In the genomic region with DNA sequence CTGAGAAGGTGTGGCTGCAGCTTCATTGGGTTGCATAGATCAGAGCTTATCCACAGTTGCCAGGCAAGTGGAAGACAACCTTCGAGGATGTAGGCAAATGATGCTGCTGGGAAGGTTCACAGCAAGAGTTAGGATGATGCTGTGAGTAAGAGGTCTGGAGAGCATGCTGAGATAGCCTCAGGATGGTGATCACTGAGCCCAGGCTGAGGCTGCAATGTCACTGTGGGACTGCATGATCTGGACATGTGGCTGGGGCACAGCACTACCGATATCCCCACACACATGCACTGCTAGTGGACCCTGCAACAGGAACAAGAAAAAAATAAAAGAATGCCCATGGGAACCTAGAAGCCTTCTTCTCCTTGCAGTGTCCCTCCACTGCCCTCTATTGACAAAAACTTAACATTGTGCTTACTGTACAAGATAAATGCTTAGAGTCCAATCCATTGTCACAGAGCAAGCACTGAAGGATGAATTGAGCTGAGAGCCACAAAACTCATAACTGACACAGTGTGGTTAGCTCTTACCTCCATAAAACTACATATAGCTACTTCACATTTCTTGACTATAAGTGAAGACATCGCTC, we compare ENCODE assay signal across 1 cellular context.
TF ChIP-seq lines count a peak whose summit lies in the region.

No MANE protein-coding gene starts in this region.

TF ChIP-seq in H1, 55 proteins besides CTCF, POLR2A, EP300 and RAD21:
- TF ChIP-seq TBP (IDR thresholded peaks at IDR 0.05; ENCODE audit: low read depth, low read length) (no peak), CTBP2 (IDR thresholded peaks at IDR 0.05; ENCODE audit: borderline replicate concordance, insufficient read depth, insufficient read length, low read length) (no peak), HDAC2 (IDR thresholded peaks at IDR 0.05; ENCODE audit: borderline replicate concordance in 1 of 2, low read depth in 2 of 2, low read length in 2 of 2) (no peak), SIRT6 (IDR thresholded peaks at IDR 0.05; ENCODE audit: low read length) (no peak), SIX5 (IDR thresholded peaks at IDR 0.05; ENCODE audit: low read depth, low read length) (no peak), POLR2AphosphoS5 (IDR thresholded peaks at IDR 0.05; ENCODE audit: low read depth, low read length) (no peak), CHD1 (IDR thresholded peaks at IDR 0.05; ENCODE audit: low read depth, low read length) (no peak), TCF12 (IDR thresholded peaks at IDR 0.05; ENCODE audit: low read depth, low read length) (no peak), HDAC6 (IDR thresholded peaks at IDR 0.05; ENCODE audit: low read depth, low read length) (no peak), ASH2L (IDR thresholded peaks at IDR 0.05; ENCODE audit: low read length) (no peak), EGR1 (IDR thresholded peaks at IDR 0.05; ENCODE audit: borderline replicate concordance, low read depth, low read length) (no peak)
